9 cellular contexts compared by ENCODE assay signal in genomic region chr9:121557581-121558422, GRCh38. TPM values are rescaled to one million over a fixed set of nuclear protein-coding genes. Genes with fewer than 3 reads are reported as not detected.
DNase-seq lines count a peak whose midpoint lies in the region; ATAC-seq, FAIRE-seq and TF ChIP-seq lines count a peak whose summit lies in the region.
"Had no signal": no experiment of that assay in that cellular context is flagged by ENCODE, and none has a peak within 500 bp of the region (broad histone marks: within the 10 kb centered on the region; RNA-seq: fewer than 3 reads in every experiment).

No MANE protein-coding gene starts in this region.

- H3K18ac ChIP-seq in mesendoderm (ENCODE audit: low read length): peak overlapping the region; percentile 82

- no peak for TF ChIP-seq CTCF in AG09319 (IDR thresholded peaks at IDR 0.05; ENCODE audit: low read depth, low read length)
- TF ChIP-seq CTCF in RWPE2 (IDR thresholded peaks at IDR 0.05; ENCODE audit: poor library complexity, severe bottlenecking): no peak
- no peak for TF ChIP-seq CTCF in endodermal cell (conservative IDR thresholded peaks at IDR 0.05)

- H3K36me3 Mint-ChIP-seq in endodermal cell (ENCODE audit: low read depth): no peaks in the 10 kb centered on the region

- DNase-seq in AG09319 (ENCODE audit: extremely low read depth, low read depth) (peak; percentile 64), H54 (ENCODE audit: insufficient read length, low spot score) (peak; percentile 97), RWPE2 (ENCODE audit: low spot score) (no peak), endodermal cell (peak; percentile 88), mesendoderm (peak; percentile 89)

- H3K9me3 Mint-ChIP-seq in endodermal cell: no peaks in the 10 kb centered on the region

- H3K56ac ChIP-seq in mesendoderm (ENCODE audit: low read length): peak overlapping the region; percentile 84

- 33 to 45% methylated on average over 6 to 15 of the region's 15 CpGs for WGBS in endodermal cell (ENCODE audit: insufficient coverage in 1 of 2, insufficient read length in 1 of 2), 2 experiments
- no CpG with 5 or more reads among the region's 15 CpGs for WGBS in mesendoderm (ENCODE audit: extremely low coverage, insufficient coverage, low lambda C conversion rate)
- 7% methylated on average over 15 of the region's 15 CpGs for WGBS in urinary bladder

- no peaks in the 10 kb centered on the region for H3K9me3 ChIP-seq in RWPE2 (ENCODE audit: severe bottlenecking)
- no peaks in the 10 kb centered on the region for H3K9me3 ChIP-seq in endodermal cell (ENCODE audit: control insufficient read depth, low read length)

- no peaks in the 10 kb centered on the region for H3K27me3 ChIP-seq in RWPE2 (ENCODE audit: insufficient read depth, poor library complexity, severe bottlenecking)
- H3K27me3 ChIP-seq in endodermal cell (ENCODE audit: control insufficient read depth, insufficient read depth, low read length, poor library complexity, severe bottlenecking): no peaks in the 10 kb centered on the region
- no peaks in the 10 kb centered on the region for H3K27me3 ChIP-seq in mesendoderm (ENCODE audit: insufficient read depth, low read length, poor library complexity)

- H2BK15ac ChIP-seq in mesendoderm (replicated peaks; ENCODE audit: low read depth): no peak overlapping the region

- H3K23ac ChIP-seq in mesendoderm (ENCODE audit: low read length): no peak overlapping the region

- H3K4me3 ChIP-seq in RWPE2 (ENCODE audit: severe bottlenecking) (no peak overlapping the region), endodermal cell (ENCODE audit: low read length) (no peak overlapping the region), mesendoderm (ENCODE audit: low read length) (no peak overlapping the region), urinary bladder (ENCODE audit: low read depth, low read length) (no peak overlapping the region)

- H3K36me3 ChIP-seq in RWPE2 (ENCODE audit: low read depth): no peaks in the 10 kb centered on the region
- H3K36me3 ChIP-seq in endodermal cell (ENCODE audit: control insufficient read depth, insufficient read depth, low read length): no peaks in the 10 kb centered on the region
- H3K36me3 ChIP-seq in mesendoderm (ENCODE audit: control insufficient read depth, insufficient read depth, low read length): no peaks in the 10 kb centered on the region
- H3K36me3 ChIP-seq in urinary bladder (ENCODE audit: insufficient read depth): no peaks in the 10 kb centered on the region

- no peak overlapping the region for H3K4me2 ChIP-seq in mesendoderm (ENCODE audit: low read length)

- H3K27ac ChIP-seq in RWPE2 (ENCODE audit: poor library complexity, severe bottlenecking): peak overlapping the region; percentile 46
- H3K27ac ChIP-seq in endodermal cell (ENCODE audit: low read depth, low read length): peak overlapping the region; percentile 22
- H3K27ac ChIP-seq in mesendoderm (ENCODE audit: low read depth, low read length): peak overlapping the region; percentile 41
- peak overlapping the region; percentile 70 for H3K27ac ChIP-seq in urinary bladder (ENCODE audit: low read depth)

- peak; percentile 89 for FAIRE-seq in H54 (lab: Jason Lieb, UNC)
- FAIRE-seq: endometrium had no signal

- H3K4me1 Mint-ChIP-seq in endodermal cell: peaks cover 13% of the 10 kb centered on the region

- H4K8ac ChIP-seq in mesendoderm (ENCODE audit: low read depth, low read length): no peak overlapping the region

- no peak overlapping the region for H2BK120ac ChIP-seq in mesendoderm (ENCODE audit: low read depth, low read length)

- ATAC-seq in RWPE2 (ENCODE audit: low read depth) (peak; percentile 71), GM21529 (IDR thresholded peaks at IDR 0.05; ENCODE audit: unreplicated experiment) (no peak), HG03135 (IDR thresholded peaks at IDR 0.05; ENCODE audit: unreplicated experiment) (no peak)

- H2AK5ac ChIP-seq in mesendoderm (ENCODE audit: low read length): no peak overlapping the region

- no peaks in the 10 kb centered on the region for H3K79me2 ChIP-seq in mesendoderm (ENCODE audit: control insufficient read depth, insufficient read depth, low read length)

- H3K9ac ChIP-seq in endodermal cell (ENCODE audit: extremely low read depth, low read length, poor library complexity, severe bottlenecking) (no peak overlapping the region), mesendoderm (ENCODE audit: low read length) (peak overlapping the region; percentile 50)

- H2BK5ac ChIP-seq in mesendoderm (ENCODE audit: low read length): peak overlapping the region; percentile 47

- H3K27me3 Mint-ChIP-seq in endodermal cell (ENCODE audit: insufficient read depth): peaks cover 4% of the 10 kb centered on the region

- H3K4ac ChIP-seq in mesendoderm (ENCODE audit: low read depth, low read length): peak overlapping the region; percentile 26

- no peaks in the 10 kb centered on the region for H3K79me1 ChIP-seq in mesendoderm (ENCODE audit: low read length)

- no peak overlapping the region for H4K5ac ChIP-seq in mesendoderm (ENCODE audit: low read length)

- no peak for TF ChIP-seq POLR2A in H54 (IDR thresholded peaks at IDR 0.05; ENCODE audit: low read depth, low read length)

- H3K27ac Mint-ChIP-seq in endodermal cell: no peak overlapping the region

- no peak overlapping the region for H3K4me3 Mint-ChIP-seq in endodermal cell

- H3K4me1 ChIP-seq in RWPE2 (ENCODE audit: insufficient read depth, poor library complexity, severe bottlenecking) (peaks cover 27% of the 10 kb centered on the region), endodermal cell (ENCODE audit: control insufficient read depth, insufficient read depth, low read length) (no peaks in the 10 kb centered on the region), mesendoderm (ENCODE audit: control insufficient read depth, low read depth, low read length) (peaks cover 4% of the 10 kb centered on the region), urinary bladder (ENCODE audit: insufficient read depth) (no peaks in the 10 kb centered on the region)

RNA-seq across cellular contexts. Expression of gene GGTA1, which starts 58.2 kb away (rescaled TPM):
- total RNA-seq in endodermal cell (not detected), urinary bladder (10.2 TPM)
- not detected for polyA plus RNA-seq in endodermal cell (2013, experiment 1 of 2)
- polyA plus RNA-seq in endodermal cell (2013, experiment 2 of 2): not detected
- not detected for polyA plus RNA-seq in mesendoderm (2013, experiment 1 of 2)
- polyA plus RNA-seq in mesendoderm (2013, experiment 2 of 2): not detected
- polyA plus RNA-seq in urinary bladder: 5.1 TPM

Comparison
In these comparisons a context has a peak if more than half of its experiments do, and no peak if none do; other contexts are left out.
1. RNA of gene GGTA1, which starts 58.2 kb away (total RNA-seq): 10.2 TPM in urinary bladder (single experiment); not detected in endodermal cell; every median in the first group is over 10 times any median in the second.
2. Peak in every context shown above with its lines, with median percentiles within 50 percentile points of each other: H3K27ac ChIP-seq.